Comparison of ENCODE assay signal across 22 cellular contexts in the genomic region with DNA sequence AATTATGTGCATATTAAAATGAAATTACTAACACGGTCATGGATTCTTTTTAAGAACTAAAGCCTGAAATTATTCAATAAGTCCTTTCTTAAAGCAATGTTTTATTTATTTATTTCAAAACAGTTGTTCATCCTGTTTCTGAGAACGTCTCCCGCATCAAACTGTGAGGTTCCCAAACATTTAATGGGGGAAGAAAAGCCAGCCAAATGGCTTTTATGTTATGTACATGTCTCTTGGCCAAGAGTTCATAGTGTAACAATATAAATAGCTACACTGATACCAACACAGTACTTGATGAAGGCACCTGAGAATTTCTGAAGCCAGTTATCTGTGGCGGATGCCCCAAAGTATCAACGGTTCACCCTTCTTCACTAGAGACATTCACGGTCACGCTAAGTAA. TPM values are rescaled to one million over a fixed set of nuclear protein-coding genes. Genes with fewer than 3 reads are reported as not detected.
A peak's percentile ranks its signal among the peaks of the same experiment; 100 is the strongest.
DNase-seq lines count a peak whose midpoint lies in the region; ATAC-seq and TF ChIP-seq lines count a peak whose summit lies in the region.
"Had no signal": no experiment of that assay in that cellular context is flagged by ENCODE, and none has a peak within 500 bp of the region (broad histone marks: within the 10 kb centered on the region; RNA-seq: fewer than 3 reads in every experiment).

No MANE protein-coding gene starts in this region.

- H3K27ac ChIP-seq in left ventricle myocardium inferior (replicated peaks) (peak overlapping the region; percentile 22), VCaP (peak overlapping the region; percentile 61)
- H3K27ac ChIP-seq: A549; BLaER1 treated with 17β-estradiol and CSF1 and Interleukin-3, amounts not matched to agents 10 nM and 100 nM had no signal

- peaks cover 97% of the 10 kb centered on the region for H3K36me3 ChIP-seq in left ventricle myocardium inferior

- DNase-seq in left ventricle myocardium inferior (no peak), left cardiac atrium (no peak), LNCaP clone FGC (ENCODE audit: low read depth) (peak; percentile 78), NOMO-1 treated with dmso at 0.1 percent for 144 hours (lab: John Stamatoyannopoulos, UW; ENCODE audit: unreplicated experiment) (no peak)
- DNase-seq: 8988T; ACHN; AML-193; BE2C; CD4-positive, alpha-beta T cell; CD8-positive, alpha-beta memory T cell; DMS 273 treated with DMSO at 0.1 percent for 48 hours; DMS79; EL; GDM1; GOT3; HFFc6 had no signal

- H3K27me3 ChIP-seq in left ventricle myocardium inferior (ENCODE audit: low read depth), result no peaks in the 10 kb centered on the region
- H3K27me3 ChIP-seq: BE2C; BLaER1 treated with 17β-estradiol and CSF1 and Interleukin-3, amounts not matched to agents 10 nM and 100 nM had no signal

- TF ChIP-seq CTCF in left ventricle myocardium inferior (IDR thresholded peaks at IDR 0.05; ENCODE audit: borderline replicate concordance) (no peak), LNCaP clone FGC (IDR thresholded peaks at IDR 0.05; ENCODE audit: control insufficient read depth, extremely low read depth, insufficient read depth) (no peak), VCaP (conservative IDR thresholded peaks at IDR 0.05) (no peak)

- peaks cover 7% of the 10 kb centered on the region for H3K4me1 ChIP-seq in left ventricle myocardium inferior
- H3K4me1 ChIP-seq: A549, BE2C, HAP-1 had no signal

- H3K9me3 ChIP-seq in left ventricle myocardium inferior (replicated peaks), result no peaks in the 10 kb centered on the region
- H3K9me3 ChIP-seq: A549; BE2C; BLaER1 treated with 17β-estradiol and CSF1 and Interleukin-3, amounts not matched to agents 10 nM and 100 nM; HAP-1 had no signal

- intact Hi-C loops in left ventricle myocardium inferior (cut with micrococcal nuclease) (no loop called here), left cardiac atrium (cut with DNase I) (no loop called here)

- ATAC-seq in left cardiac atrium (no peak), GM19351 (IDR thresholded peaks at IDR 0.05; ENCODE audit: unreplicated experiment) (no peak)
- ATAC-seq: A549, GM12878 had no signal

- no peak overlapping the region for H3K4me3 ChIP-seq in left ventricle myocardium inferior
- no peak overlapping the region for H3K4me3 ChIP-seq in LNCaP clone FGC (ENCODE audit: low read depth, low read length)
- H3K4me3 ChIP-seq: A549; BLaER1 treated with 17β-estradiol and CSF1 and Interleukin-3, amounts not matched to agents 10 nM and 100 nM; GM12878; HAP-1 had no signal

RNA-seq across cellular contexts. Expression of gene TTF1, which starts 15.7 kb away (rescaled TPM):
- total RNA-seq in left ventricle myocardium inferior (16.2 TPM), left cardiac atrium (10 to 100 TPM; 16.0 to 17.6 TPM)

RNA-seq across cellular contexts. Expression of gene CFAP77, which starts 19.0 kb away (rescaled TPM):
- total RNA-seq in left ventricle myocardium inferior (2.5 TPM), left cardiac atrium (1 to 10 TPM; 2.4 to 3.0 TPM)
- total RNA-seq: CD4-positive, alpha-beta T cell; CD8-positive, alpha-beta memory T cell; GM12878; HFFc6 had no signal

RNA-seq across cellular contexts. Expression of gene SETX, which starts 36.2 kb away (rescaled TPM):
- total RNA-seq in left ventricle myocardium inferior (23.3 TPM), left cardiac atrium (10 to 100 TPM; 25.7 to 32.8 TPM)
